ENCODE assay signal across 10 cellular contexts in the genomic region with DNA sequence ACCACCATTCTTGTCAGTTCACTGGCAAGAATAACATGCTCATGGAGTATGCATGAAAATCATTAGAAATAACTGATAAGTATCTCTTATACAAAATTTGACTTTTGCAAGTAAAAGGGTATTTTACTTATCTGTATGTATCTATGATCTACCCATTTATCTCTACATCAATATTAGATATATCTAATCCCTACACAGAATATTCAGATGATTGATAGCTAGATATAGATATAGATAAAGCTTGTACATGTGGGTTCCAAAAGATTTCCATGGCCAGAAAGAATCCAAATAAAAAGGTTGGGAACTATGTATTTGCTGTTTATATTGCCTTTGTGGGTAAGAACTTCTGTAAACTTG.
DNase-seq lines count a peak whose midpoint lies in the region; ATAC-seq and TF ChIP-seq lines count a peak whose summit lies in the region.
"Had no signal": no experiment of that assay in that cellular context is flagged by ENCODE, and none has a peak within 500 bp of the region (broad histone marks: within the 10 kb centered on the region; RNA-seq: fewer than 3 reads in every experiment).

No MANE protein-coding gene starts in this region.

- no peaks in the 10 kb centered on the region for H3K9me3 Mint-ChIP-seq in activated CD4-positive, alpha-beta T cell treated with anti-CD3 and anti-CD28 coated beads, Interleukin-2, amount 10 ng/mL, durations not matched to agents 24 days and 14 days
- no peaks in the 10 kb centered on the region for H3K9me3 Mint-ChIP-seq in activated naive CD8-positive, alpha-beta T cell treated with anti-CD3 and anti-CD28 coated beads for 36 hours

- H3K27ac ChIP-seq in lung (ENCODE audit: low read depth in 1 of 2, low read length in 1 of 2), result peak overlapping the region; percentile 42 to 85
- peak overlapping the region; percentile 95 for H3K27ac ChIP-seq in subcutaneous abdominal adipose tissue (ENCODE audit: low read depth, low read length)

- no peak overlapping the region for H3K4me3 Mint-ChIP-seq in activated CD4-positive, alpha-beta T cell treated with anti-CD3 and anti-CD28 coated beads, Interleukin-2, amount 10 ng/mL, durations not matched to agents 24 days and 14 days
- peak overlapping the region; percentile 54 for H3K4me3 Mint-ChIP-seq in activated naive CD8-positive, alpha-beta T cell treated with anti-CD3 and anti-CD28 coated beads for 36 hours

- no peak overlapping the region for H3K9ac ChIP-seq in subcutaneous abdominal adipose tissue (ENCODE audit: low read length in 5 of 5)

- DNase-seq in activated CD4-positive, alpha-beta T cell treated with anti-CD3 and anti-CD28 coated beads, Interleukin-2, amount 10 ng/mL, durations not matched to agents 24 days and 14 days, result no peak
- no peak for DNase-seq in activated CD4-positive, alpha-beta T cell treated with anti-CD3 and anti-CD28 coated beads for 48 hours
- no peak for DNase-seq in activated naive CD8-positive, alpha-beta T cell treated with anti-CD3 and anti-CD28 coated beads for 36 hours
- DNase-seq in lung (ENCODE audit: low spot score), result no peak
- DNase-seq in H4 (ENCODE audit: low spot score), result no peak
- no peak for DNase-seq in effector CD8-positive, alpha-beta T cell (lab: John Stamatoyannopoulos, UW)
- no peak for DNase-seq in left lobe of liver (ENCODE audit: low spot score)
- DNase-seq: NCI-H1048, testis had no signal

- no peaks in the 10 kb centered on the region for H3K27me3 ChIP-seq in lung (ENCODE audit: control insufficient read depth, insufficient read depth)
- no peaks in the 10 kb centered on the region for H3K27me3 ChIP-seq in subcutaneous abdominal adipose tissue (ENCODE audit: control insufficient read depth in 5 of 5, insufficient read depth in 4 of 5, low read length in 5 of 5)
- H3K27me3 ChIP-seq: testis had no signal

- TF ChIP-seq CTCF in lung (IDR thresholded peaks at IDR 0.05; ENCODE audit: control extremely low read depth, extremely low read depth), result no peak

- H3K36me3 ChIP-seq in lung (ENCODE audit: control insufficient read depth in 2 of 2, insufficient read depth in 2 of 2, low read length in 2 of 2), result no peaks in the 10 kb centered on the region
- H3K36me3 ChIP-seq in subcutaneous abdominal adipose tissue (ENCODE audit: control insufficient read depth in 5 of 5, insufficient read depth in 5 of 5, low read length in 5 of 5), result no peaks in the 10 kb centered on the region

- no peak for ATAC-seq in lung (ENCODE audit: insufficient read depth, low FRiP score)
- no peak for ATAC-seq in left lobe of liver

- peak overlapping the region; percentile 95 for H3K27ac Mint-ChIP-seq in activated CD4-positive, alpha-beta T cell treated with anti-CD3 and anti-CD28 coated beads, Interleukin-2, amount 10 ng/mL, durations not matched to agents 24 days and 14 days
- peak overlapping the region; percentile 93 for H3K27ac Mint-ChIP-seq in activated naive CD8-positive, alpha-beta T cell treated with anti-CD3 and anti-CD28 coated beads for 36 hours

- H3K4me1 ChIP-seq in lung (ENCODE audit: control insufficient read depth in 2 of 2, insufficient read depth in 2 of 2, low read length in 2 of 2) (peaks cover 9 to 14% of the 10 kb centered on the region in 2 donors), subcutaneous abdominal adipose tissue (ENCODE audit: control insufficient read depth in 5 of 5, insufficient read depth in 5 of 5, low read length in 5 of 5) (peaks cover 19 to 55% (median 50%) of the 10 kb centered on the region in 5 donors)

- H3K9me3 ChIP-seq in lung (ENCODE audit: control insufficient read depth in 2 of 2, insufficient read depth in 1 of 2, low read length in 1 of 2), result no peaks in the 10 kb centered on the region
- no peaks in the 10 kb centered on the region for H3K9me3 ChIP-seq in subcutaneous abdominal adipose tissue (ENCODE audit: control insufficient read depth in 5 of 5, low read length in 5 of 5)
- H3K9me3 ChIP-seq: testis had no signal

- no peaks in the 10 kb centered on the region for H3K27me3 Mint-ChIP-seq in activated CD4-positive, alpha-beta T cell treated with anti-CD3 and anti-CD28 coated beads, Interleukin-2, amount 10 ng/mL, durations not matched to agents 24 days and 14 days
- H3K27me3 Mint-ChIP-seq in activated naive CD8-positive, alpha-beta T cell treated with anti-CD3 and anti-CD28 coated beads for 36 hours, result no peaks in the 10 kb centered on the region

- H3K4me3 ChIP-seq in lung (no peak overlapping the region), subcutaneous abdominal adipose tissue (ENCODE audit: low read depth in 1 of 5, low read length in 5 of 5) (no peak overlapping the region)
- H3K4me3 ChIP-seq: testis had no signal

- intact Hi-C loops in activated CD4-positive, alpha-beta T cell treated with anti-CD3 and anti-CD28 coated beads, Interleukin-2, amount 10 ng/mL, durations not matched to agents 24 days and 14 days (cut with micrococcal nuclease), result no loop called here

- H3K4me1 Mint-ChIP-seq in activated CD4-positive, alpha-beta T cell treated with anti-CD3 and anti-CD28 coated beads, Interleukin-2, amount 10 ng/mL, durations not matched to agents 24 days and 14 days, result peaks cover 49% of the 10 kb centered on the region
- peaks cover 53% of the 10 kb centered on the region for H3K4me1 Mint-ChIP-seq in activated naive CD8-positive, alpha-beta T cell treated with anti-CD3 and anti-CD28 coated beads for 36 hours

- H3K36me3 Mint-ChIP-seq in activated CD4-positive, alpha-beta T cell treated with anti-CD3 and anti-CD28 coated beads, Interleukin-2, amount 10 ng/mL, durations not matched to agents 24 days and 14 days (ENCODE audit: low read depth), result no peaks in the 10 kb centered on the region
- peaks cover 14% of the 10 kb centered on the region for H3K36me3 Mint-ChIP-seq in activated naive CD8-positive, alpha-beta T cell treated with anti-CD3 and anti-CD28 coated beads for 36 hours
